ENCODE assay signal across 8 cellular contexts in the genomic region with DNA sequence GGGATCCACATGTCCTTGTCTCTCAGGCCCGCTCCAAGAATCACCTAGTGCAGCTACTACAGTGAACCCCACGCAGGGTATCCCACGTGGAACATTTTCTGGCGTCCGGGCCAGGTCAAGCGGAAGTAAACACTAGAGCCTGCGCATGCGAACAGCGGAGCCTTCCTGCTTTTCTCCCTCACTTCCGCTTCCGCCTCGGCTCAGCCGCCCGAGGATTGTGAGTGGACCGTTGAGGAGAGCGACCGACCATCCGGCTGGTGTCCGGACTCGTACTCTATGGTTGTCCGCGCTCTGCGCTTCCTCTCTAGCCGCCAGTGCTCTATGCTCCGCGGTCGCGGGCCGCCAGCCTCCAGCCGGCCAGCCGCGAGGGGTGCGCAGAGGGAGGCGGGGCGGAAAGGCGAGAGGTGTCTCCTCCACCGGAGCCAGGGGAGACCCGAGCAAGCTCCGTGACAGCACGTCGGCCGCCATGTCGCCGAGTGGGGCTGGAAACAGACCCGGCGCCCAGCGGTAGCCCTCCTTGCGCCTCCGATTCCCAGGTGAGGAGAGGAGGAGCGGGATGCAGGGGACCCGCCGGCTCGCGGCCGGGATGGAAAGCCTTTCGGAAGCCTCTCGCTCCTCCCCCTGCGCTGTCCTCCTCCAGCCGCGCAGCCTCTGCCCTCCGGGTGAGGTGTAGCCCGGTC. TPM values are rescaled to one million over a fixed set of nuclear protein-coding genes. Genes with fewer than 3 reads are reported as not detected.
DNase-seq lines count a peak whose midpoint lies in the region; ATAC-seq, FAIRE-seq and TF ChIP-seq lines count a peak whose summit lies in the region.

A gene with protein sequence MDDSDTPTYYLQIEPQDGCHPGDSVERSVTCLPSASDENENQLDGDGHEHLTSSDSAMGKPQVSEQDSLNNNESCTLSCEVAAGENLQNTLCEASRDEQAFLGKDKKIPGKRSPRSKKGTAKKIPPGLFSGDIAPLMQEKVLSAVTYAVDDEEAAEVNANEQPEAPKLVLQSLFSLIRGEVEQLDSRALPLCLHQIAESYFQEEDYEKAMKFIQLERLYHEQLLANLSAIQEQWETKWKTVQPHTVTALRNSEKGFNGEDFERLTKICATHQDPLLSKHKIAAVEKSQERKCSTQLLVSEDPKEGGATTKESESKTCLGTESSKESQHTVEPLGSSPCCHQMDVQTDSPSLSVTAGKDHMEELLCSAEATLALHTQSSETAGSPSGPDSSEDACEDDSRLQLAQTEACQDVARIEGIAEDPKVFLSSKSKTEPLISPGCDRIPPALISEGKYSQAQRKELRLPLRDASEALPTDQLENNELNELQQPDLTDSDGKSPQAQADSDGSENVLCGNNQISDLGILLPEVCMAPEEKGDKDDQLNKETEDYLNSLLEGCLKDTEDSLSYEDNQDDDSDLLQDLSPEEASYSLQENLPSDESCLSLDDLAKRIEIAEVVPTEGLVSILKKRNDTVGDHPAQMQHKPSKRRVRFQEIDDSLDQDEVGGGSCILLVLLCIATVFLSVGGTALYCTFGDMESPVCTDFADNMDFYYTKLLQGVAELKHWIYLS (plus strand): TSS at position 329 of the 680 bp plus-strand sequence. CDS start 25,107 bp downstream, outside the sequence.
A gene with protein sequence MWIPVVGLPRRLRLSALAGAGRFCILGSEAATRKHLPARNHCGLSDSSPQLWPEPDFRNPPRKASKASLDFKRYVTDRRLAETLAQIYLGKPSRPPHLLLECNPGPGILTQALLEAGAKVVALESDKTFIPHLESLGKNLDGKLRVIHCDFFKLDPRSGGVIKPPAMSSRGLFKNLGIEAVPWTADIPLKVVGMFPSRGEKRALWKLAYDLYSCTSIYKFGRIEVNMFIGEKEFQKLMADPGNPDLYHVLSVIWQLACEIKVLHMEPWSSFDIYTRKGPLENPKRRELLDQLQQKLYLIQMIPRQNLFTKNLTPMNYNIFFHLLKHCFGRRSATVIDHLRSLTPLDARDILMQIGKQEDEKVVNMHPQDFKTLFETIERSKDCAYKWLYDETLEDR (minus strand): TSS at position 134 of the 680 bp plus-strand sequence. CDS start 123 bp downstream, at position 11.

- FAIRE-seq in urothelium cell line (lab: Jason Lieb, UNC): peak; percentile 52

- H3K4me3 ChIP-seq in right atrium auricular region: peak within 1 kb of the TSS; percentile 85 to 93
- H3K4me3 ChIP-seq in psoas muscle: peak within 1 kb of the TSS; percentile 86

- H3K9me3 ChIP-seq in right atrium auricular region (no peaks in the 10 kb centered on the region), psoas muscle (no peaks in the 10 kb centered on the region)

- H3K27me3 ChIP-seq in right atrium auricular region (no peaks in the 10 kb centered on the region), psoas muscle (ENCODE audit: insufficient read depth in 3 of 3, low read length in 2 of 3) (no peaks in the 10 kb centered on the region)

- H3K36me3 ChIP-seq in right atrium auricular region: no peaks in the 10 kb centered on the region
- peaks cover 0 to 23% of the 10 kb centered on the region in 2 donors for H3K36me3 ChIP-seq in psoas muscle (ENCODE audit: insufficient read depth in 1 of 2, low read depth in 1 of 2)

- peak within 1 kb of the TSS; percentile 94 to 98 for H3K27ac ChIP-seq in right atrium auricular region
- H3K27ac ChIP-seq in psoas muscle: peak within 1 kb of the TSS; percentile 93

- peaks cover 0 to 61% of the 10 kb centered on the region in 2 donors for H3K4me1 ChIP-seq in right atrium auricular region
- H3K4me1 ChIP-seq in psoas muscle: peaks cover 55% of the 10 kb centered on the region

- TF ChIP-seq CTCF in right atrium auricular region (IDR thresholded peaks at IDR 0.05) (no peak), psoas muscle (IDR thresholded peaks at IDR 0.05) (no peak)

- intact Hi-C loops in T-helper 2 cell treated with Interferon-gamma antibody and Interleukin-4, amounts not matched to agents 100 ng/mL and 5 ng/mL, for 36 hours (cut with micrococcal nuclease): loop anchor here (1.0 to 10.0 kb wide), 10 partner anchors 29 to 1729 kb away; a partner anchor contains a TSS
- intact Hi-C loops in psoas muscle (cut with DNase I): loop anchor here (2.0 to 5.0 kb wide), 2 partner anchors 51 to 131 kb away; no protein-coding TSS in a partner anchor

- peak; percentile 93 for ATAC-seq in GM18498 (IDR thresholded peaks at IDR 0.05; ENCODE audit: unreplicated experiment)
- peak; percentile 92 for ATAC-seq in HG02885 (IDR thresholded peaks at IDR 0.05; ENCODE audit: poor library complexity, unreplicated experiment)
- peak; percentile 93 to 99 (median 98) for ATAC-seq in psoas muscle

- 0 to 1% (median 1%) methylated on average over 51 to 62 of the region's 62 CpGs for WGBS in psoas muscle, 3 donors

- DNase-seq in NCI-H1694 treated with DMSO at 0.1 percent for 48 hours (lab: John Stamatoyannopoulos, UW): peak; percentile 95
- peak; percentile 67 to 99 (median 97) for DNase-seq in anterior cingulate cortex (lab: John Stamatoyannopoulos, UW)
- peak; percentile 98 for DNase-seq in right atrium auricular region (ENCODE audit: low spot score)
- DNase-seq in psoas muscle: peak; percentile 98 to 99
- peak; percentile 96 for DNase-seq in urothelium cell line (ENCODE audit: low spot score)

RNA-seq across cellular contexts. Expression of the first gene that starts in this region (rescaled TPM):
- total RNA-seq in T-helper 2 cell treated with Interferon-gamma antibody and Interleukin-4, amounts not matched to agents 100 ng/mL and 5 ng/mL, for 36 hours: 27.2 and 28.7 TPM in 2 replicates
- 10 to 100 TPM; 15.6 to 19.0 TPM for total RNA-seq in right atrium auricular region
- 10 to 100 TPM; 17.3 to 64.8 (median 30.9) TPM for total RNA-seq in psoas muscle
- 10 to 100 TPM in 2 of 3 donors, 1 to 10 TPM in 1; 9.7 to 56.7 (median 15.9) TPM for polyA plus RNA-seq in psoas muscle

RNA-seq across cellular contexts. Expression of the second gene that starts in this region (rescaled TPM):
- total RNA-seq in T-helper 2 cell treated with Interferon-gamma antibody and Interleukin-4, amounts not matched to agents 100 ng/mL and 5 ng/mL, for 36 hours: 13.6 and 14.4 TPM in 2 replicates
- 10 to 100 TPM in 1 of 2 donors, 1 to 10 TPM in 1; 5.5 to 12.0 TPM for total RNA-seq in right atrium auricular region
- total RNA-seq in psoas muscle: 10 to 100 TPM; 12.8 to 19.3 (median 15.0) TPM
- 10 to 100 TPM; 20.1 to 39.0 (median 23.2) TPM for polyA plus RNA-seq in psoas muscle

Comparison
In these comparisons a context has a peak if more than half of its experiments do, and no peak if none do; other contexts are left out.
1. Peak in every context shown above with its lines: DNase-seq, ATAC-seq, H3K4me3 ChIP-seq and H3K27ac ChIP-seq.